Comparison of ENCODE assay signal across 3 cellular contexts in genomic region chr5:127308325-127308724, GRCh38. TPM values are rescaled to one million over a fixed set of nuclear protein-coding genes. Genes with fewer than 3 reads are reported as not detected.
"Had no signal": no experiment of that assay in that cellular context is flagged by ENCODE, and none has a peak within 500 bp of the region (broad histone marks: within the 10 kb centered on the region; RNA-seq: fewer than 3 reads in every experiment).

No MANE protein-coding gene starts in this region.

RNA-seq across cellular contexts. Expression of gene MEGF10, which starts 17.7 kb away (rescaled TPM):
- total RNA-seq: HepG2, IMR-90, PC-9 had no signal
- polyA plus RNA-seq: HepG2, IMR-90 had no signal
